ENCODE assay signal across 8 cellular contexts in genomic region chr10:23438547-23439451, GRCh38. TPM values are rescaled to one million over a fixed set of nuclear protein-coding genes. Genes with fewer than 3 reads are reported as not detected.
DNase-seq lines count a peak whose midpoint lies in the region; ATAC-seq and TF ChIP-seq lines count a peak whose summit lies in the region.

TSS of gene OTUD1 (plus strand) at chr10:23439075. CDS start at chr10:23439458, 383 bp downstream.

- DNase-seq in DMS 273 (lab: John Stamatoyannopoulos, UW; ENCODE audit: unreplicated experiment) (peak; percentile 93), OCI-LY7 (ENCODE audit: low spot score) (peak; percentile 96), erythroblast (lab: John Stamatoyannopoulos, UW) (peak; percentile 94 to 97)
- DNase-seq in activated T-cell treated with anti-CD3 and anti-CD28 coated beads, Interleukin-2, amount 50 U/mL, for 1 hour = peak; percentile 93
- peak; percentile 96 for DNase-seq in stimulated activated CD8-positive, alpha-beta memory T cell treated with anti-CD3 and anti-CD28 coated beads, Interleukin-4, amount 100 ng/mL, for 48 hours

- H2AFZ ChIP-seq in OCI-LY7 (ENCODE audit: low read length) = peak within 1 kb of the TSS; percentile 97

- H3K4me3 ChIP-seq in HUES48 (ENCODE audit: low read depth, low read length) (peak within 1 kb of the TSS; percentile 88), OCI-LY7 (ENCODE audit: low read depth, low read length, poor library complexity, severe bottlenecking) (peak within 1 kb of the TSS; percentile 93), mucosa of stomach (ENCODE audit: low read length) (peak within 1 kb of the TSS; percentile 48)

- intact Hi-C loops in OCI-LY7 (cut with micrococcal nuclease; ENCODE audit: unreplicated experiment) = loop anchor here (2.0 to 10.0 kb wide), 2 partner anchors 70 to 1286 kb away; partner anchors contain the start of gene ARHGAP21

- H3K79me2 ChIP-seq in OCI-LY7 (ENCODE audit: insufficient read depth, low read depth, low read length) = 0 out of 2 replicates have a peak, but pooled peaks cover 6% of the 10 kb centered on the region

- H3K9ac ChIP-seq in HUES48 (ENCODE audit: low read depth, low read length) = peak within 1 kb of the TSS; percentile 54; the same call in 1 of the 2 replicates
- peak within 1 kb of the TSS; percentile 89 for H3K9ac ChIP-seq in mucosa of stomach (ENCODE audit: low read length)

- H3K36me3 ChIP-seq in HUES48 (ENCODE audit: control insufficient read depth, insufficient read depth, low read length) = no peaks in the 10 kb centered on the region
- no peaks in the 10 kb centered on the region for H3K36me3 ChIP-seq in OCI-LY7 (ENCODE audit: insufficient read depth, low read length)
- peaks cover 4% of the 10 kb centered on the region for H3K36me3 ChIP-seq in mucosa of stomach (ENCODE audit: control insufficient read depth, insufficient read depth, low read length)

- POLR2A ChIA-PET in OCI-LY7 (lab: Charles Lee) = interaction anchor here (0.6 to 1.5 kb wide), 6 partner anchors 10 to 121 kb away, joined by 3 to 5 read pairs (median 4); no protein-coding TSS in a partner anchor

- CTCF ChIA-PET in OCI-LY7 (lab: Charles Lee; ENCODE audit: unreplicated experiment) = no interaction called here

- BruUV-seq in OCI-LY7 (replicated peaks; lab: Mats Ljungman, UMichigan) = no TSS peak

- no peaks in the 10 kb centered on the region for H4K20me1 ChIP-seq in OCI-LY7 (ENCODE audit: insufficient read depth, low read length)

- H3K27me3 ChIP-seq in HUES48 (ENCODE audit: control insufficient read depth, insufficient read depth, low read length) (peaks cover 14% of the 10 kb centered on the region), mucosa of stomach (ENCODE audit: control insufficient read depth, insufficient read depth, low read length) (no peaks in the 10 kb centered on the region)

- peak; percentile 66 for TF ChIP-seq POLR2A in erythroblast (IDR thresholded peaks at IDR 0.05; ENCODE audit: low read length)

- peak within 1 kb of the TSS; percentile 94 for H3K4me2 ChIP-seq in OCI-LY7 (ENCODE audit: low read length)

- H3K9me3 ChIP-seq in HUES48 (ENCODE audit: control insufficient read depth, insufficient read depth, low read length) (no peaks in the 10 kb centered on the region), OCI-LY7 (ENCODE audit: low read length) (no peaks in the 10 kb centered on the region), mucosa of stomach (ENCODE audit: control insufficient read depth, low read length) (no peaks in the 10 kb centered on the region)

- H3K4me1 ChIP-seq in HUES48 (ENCODE audit: control insufficient read depth, insufficient read depth, low read length) (peaks cover 16% of the 10 kb centered on the region), OCI-LY7 (ENCODE audit: insufficient read depth, low read length, poor library complexity, severe bottlenecking) (peaks cover 32% of the 10 kb centered on the region), mucosa of stomach (ENCODE audit: control insufficient read depth, insufficient read depth, low read length) (peaks cover 20% of the 10 kb centered on the region)

- peak; percentile 80 for ATAC-seq in GM21423 (IDR thresholded peaks at IDR 0.05; ENCODE audit: unreplicated experiment)

- H3K27ac ChIP-seq in HUES48 (ENCODE audit: low read depth, low read length) = peak within 1 kb of the TSS; percentile 79
- H3K27ac ChIP-seq in OCI-LY7 (ENCODE audit: low read depth, low read length, poor library complexity, severe bottlenecking) = peak within 1 kb of the TSS; percentile 45

- no peaks in the 10 kb centered on the region for H3K9me2 ChIP-seq in OCI-LY7 (ENCODE audit: insufficient read depth, low read length)

- no peak for TF ChIP-seq CTCF in OCI-LY7 (conservative IDR thresholded peaks at IDR 0.05; ENCODE audit: low read length)

RNA-seq across cellular contexts. Expression of gene OTUD1, which starts in this region (rescaled TPM):
- total RNA-seq in OCI-LY7 (2014; rRNA removed; shearing (Covaris generic)) = 4.5 and 5.5 TPM in 2 replicates
- 6.8 and 9.1 TPM in 2 replicates for total RNA-seq in OCI-LY7 (2022)

Comparison
In these comparisons a context has a peak if more than half of its experiments do, and no peak if none do; other contexts are left out.
1. Peak in every context shown above with its lines: DNase-seq, ATAC-seq, H3K4me3 ChIP-seq and H3K27ac ChIP-seq.